ENCODE assay signal across 1 cellular context in genomic region chr11:93861808-93862207, GRCh38.
TF ChIP-seq lines count a peak whose summit lies in the region.

No MANE protein-coding gene starts in this region.

TF ChIP-seq in H1, 55 proteins besides CTCF, POLR2A, EP300 and RAD21:
- TF ChIP-seq KDM4A (IDR thresholded peaks at IDR 0.05; ENCODE audit: low read depth, low read length, severe bottlenecking) = no peak
- TF ChIP-seq JUN (IDR thresholded peaks at IDR 0.05; ENCODE audit: low read depth, low read length) = no peak
- TF ChIP-seq HDAC6 (IDR thresholded peaks at IDR 0.05; ENCODE audit: low read depth, low read length) = no peak
- no peak for TF ChIP-seq PHF8 (conservative IDR thresholded peaks at IDR 0.05; ENCODE audit: low read depth, low read length)
- no peak for TF ChIP-seq CHD1 (IDR thresholded peaks at IDR 0.05; ENCODE audit: low read depth, low read length)
- TF ChIP-seq E2F6 (IDR thresholded peaks at IDR 0.05) = no peak
- TF ChIP-seq SIN3A (conservative IDR thresholded peaks at IDR 0.05 in 1 of 2, IDR thresholded peaks at IDR 0.05 in 1 of 2; ENCODE audit: low read depth in 1 of 2, low read length in 2 of 2) = no peak
- no peak for TF ChIP-seq GTF2F1 (IDR thresholded peaks at IDR 0.05; ENCODE audit: borderline replicate concordance, low read depth, low read length)
- no peak for TF ChIP-seq MAX (IDR thresholded peaks at IDR 0.05)
- TF ChIP-seq MAFK (IDR thresholded peaks at IDR 0.05; ENCODE audit: low read depth, low read length) = no peak
- no peak for TF ChIP-seq GABPA (IDR thresholded peaks at IDR 0.05; ENCODE audit: borderline replicate concordance, insufficient read depth, low read length)
- no peak for TF ChIP-seq CEBPB (IDR thresholded peaks at IDR 0.05; ENCODE audit: low read depth, low read length)
- no peak for TF ChIP-seq EGR1 (IDR thresholded peaks at IDR 0.05; ENCODE audit: borderline replicate concordance, low read depth, low read length)
- TF ChIP-seq CBX8 (IDR thresholded peaks at IDR 0.05; ENCODE audit: borderline replicate concordance, low read depth, low read length) = no peak
- TF ChIP-seq KDM5A (IDR thresholded peaks at IDR 0.05; ENCODE audit: low read length) = no peak
- no peak for TF ChIP-seq ATF2 (IDR thresholded peaks at IDR 0.05; ENCODE audit: low read length)
TF ChIP-seq in H1: peak in this region for 0.
